In the genomic region with DNA sequence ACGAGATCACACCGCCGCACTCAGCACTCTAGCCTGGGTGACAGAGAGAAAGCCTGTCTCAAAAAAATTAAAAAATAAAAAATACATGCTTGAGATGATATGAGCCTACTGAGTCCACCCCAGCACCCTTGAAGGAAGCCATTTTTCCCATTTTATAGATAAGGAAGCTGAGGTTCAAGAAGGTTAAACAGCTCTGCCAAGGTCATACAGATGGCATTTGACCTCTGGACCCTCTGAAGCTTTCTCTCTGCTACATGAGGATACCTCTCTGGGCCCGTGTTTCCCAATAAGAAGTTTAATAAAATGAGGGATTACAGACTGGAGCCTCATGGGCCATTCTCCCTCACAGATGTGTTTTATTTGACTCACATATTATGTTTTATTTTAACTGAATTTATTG, we compare ENCODE assay signal across 16 cellular contexts.
"Had no signal": no experiment of that assay in that cellular context is flagged by ENCODE, and none has a peak within 500 bp of the region (broad histone marks: within the 10 kb centered on the region; RNA-seq: fewer than 3 reads in every experiment).

No MANE protein-coding gene starts in this region.

- DNase-seq: activated CD8-positive, alpha-beta memory T cell treated with anti-CD3 and anti-CD28 coated beads, Interleukin-2, amount 10 ng/mL, durations not matched to agents 7 days and 5 days; activated gamma-delta T cell treated with Interleukin-2 at 50 U/mL for 16 hours; activated naive CD8-positive, alpha-beta T cell treated with anti-CD3 and anti-CD28 coated beads for 36 hours; activated T-cell treated with anti-CD3 and anti-CD28 coated beads, Interleukin-2, amount 50 U/mL, for 72 hours; anterior cingulate cortex; foreskin keratinocyte; naive thymus-derived CD4-positive, alpha-beta T cell; stimulated activated CD4-positive, alpha-beta T cell treated with anti-CD3 and anti-CD28 coated beads, Interleukin-12 subunit alpha, Interleukin-12 subunit beta, amount 100 ng/mL, for 4 hours; stimulated activated naive CD8-positive, alpha-beta T cell treated with anti-CD3 and anti-CD28 coated beads, Interleukin-15, Interleukin-2, amounts not matched to agents 100 U/mL and 50 U/mL, for 24 hours; T-helper 17 cell had no signal

- ATAC-seq: activated CD4-positive, CD25-positive, alpha-beta regulatory T cell treated with anti-CD3 and anti-CD28 coated beads, Interleukin-2, amount 50 U/mL, for 24 hours; activated CD8-positive, alpha-beta memory T cell treated with anti-CD3 and anti-CD28 coated beads, Interleukin-2, amount 10 ng/mL, durations not matched to agents 7 days and 5 days; activated T-cell treated with anti-CD3 and anti-CD28 coated beads, Interleukin-2, amount 50 U/mL, for 72 hours; foreskin keratinocyte; naive thymus-derived CD4-positive, alpha-beta T cell; right cardiac atrium; stimulated activated naive CD8-positive, alpha-beta T cell treated with anti-CD3 and anti-CD28 coated beads, Interleukin-15, Interleukin-2, amounts not matched to agents 100 U/mL and 50 U/mL, for 24 hours; T-helper 17 cell had no signal

- H3K4me3 ChIP-seq: vagina had no signal

- H3K27me3 ChIP-seq: foreskin keratinocyte, neutrophil, vagina had no signal

- H3K36me3 ChIP-seq: neutrophil, vagina had no signal

- FAIRE-seq: bronchial epithelial cell, keratinocyte had no signal

- H3K27ac ChIP-seq: foreskin keratinocyte, neutrophil had no signal

- H3K9me3 ChIP-seq: neutrophil, vagina had no signal
